In the genomic region with DNA sequence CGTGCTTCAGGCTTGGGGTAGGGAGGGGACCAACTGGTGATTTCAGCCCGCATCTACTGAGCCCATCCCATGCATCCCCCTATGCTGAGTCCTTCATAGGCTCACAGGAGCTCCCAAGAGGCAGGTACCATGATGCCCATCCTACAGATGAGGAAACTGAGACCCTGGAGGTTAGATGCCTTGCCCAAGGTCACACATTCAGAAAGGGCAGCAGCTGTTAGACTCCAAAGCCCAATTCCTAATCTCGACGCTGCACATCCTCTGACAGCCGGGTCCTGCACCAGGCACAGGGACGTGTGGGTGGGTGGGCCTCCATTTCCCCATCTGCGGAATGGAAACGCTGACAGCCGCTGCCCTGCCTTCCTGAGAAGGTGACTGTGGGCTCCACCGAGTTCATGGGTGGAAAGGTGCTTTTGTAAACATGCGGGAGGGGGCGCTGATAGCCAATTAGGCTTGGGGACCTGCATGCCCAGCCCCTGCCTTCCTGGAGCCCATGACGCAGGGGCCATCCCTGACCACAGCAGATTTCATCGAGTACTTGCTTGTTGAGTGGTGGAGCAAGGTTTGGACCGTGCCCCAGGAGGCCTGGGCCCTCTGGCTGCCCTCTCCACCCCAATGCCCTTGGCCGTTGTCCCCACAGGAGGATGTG, we compare ENCODE assay signal across 27 cellular contexts. TPM values are rescaled to one million over a fixed set of nuclear protein-coding genes. Genes with fewer than 3 reads are reported as not detected.
DNase-seq lines count a peak whose midpoint lies in the region; ATAC-seq, FAIRE-seq and TF ChIP-seq lines count a peak whose summit lies in the region.
"Had no signal": no experiment of that assay in that cellular context is flagged by ENCODE, and none has a peak within 500 bp of the region (broad histone marks: within the 10 kb centered on the region; RNA-seq: fewer than 3 reads in every experiment).

No MANE protein-coding gene starts in this region.

- no peaks in the 10 kb centered on the region for H3K36me3 ChIP-seq in aorta (ENCODE audit: control insufficient read depth in 1 of 2, insufficient read depth in 2 of 2, low read length in 1 of 2)
- H3K36me3 ChIP-seq: ascending aorta, BE2C, heart left ventricle, left lung, tibial artery had no signal

- no peak for ATAC-seq in aorta (ENCODE audit: low FRiP score)
- ATAC-seq: activated CD8-positive, alpha-beta T cell treated with anti-CD3 and anti-CD28 coated beads for 36 hours; heart left ventricle; left lung; stimulated activated naive CD8-positive, alpha-beta T cell treated with anti-CD3 and anti-CD28 coated beads, Interleukin-15, Interleukin-2, amounts not matched to agents 100 U/mL and 50 U/mL, for 24 hours had no signal

- H3K9me3 Mint-ChIP-seq in activated naive CD8-positive, alpha-beta T cell (ENCODE audit: low read depth): no peaks in the 10 kb centered on the region
- H3K9me3 Mint-ChIP-seq in activated naive CD8-positive, alpha-beta T cell treated with anti-CD3 and anti-CD28 coated beads for 36 hours: no peaks in the 10 kb centered on the region
- H3K9me3 Mint-ChIP-seq in brain: no peaks in the 10 kb centered on the region
- no peaks in the 10 kb centered on the region for H3K9me3 Mint-ChIP-seq in mesothelial cell of epicardium
- H3K9me3 Mint-ChIP-seq: activated CD8-positive, alpha-beta T cell treated with anti-CD3 and anti-CD28 coated beads for 36 hours; activated T-cell treated with anti-CD3 and anti-CD28 coated beads, Interleukin-2, amount 50 U/mL, for 24 hours had no signal

- H3K27me3 ChIP-seq in aorta (ENCODE audit: control insufficient read depth in 1 of 2, insufficient read depth in 2 of 2, low read length in 1 of 2): no peaks in the 10 kb centered on the region
- H3K27me3 ChIP-seq: BE2C had no signal

- WGBS in aorta, 2 donors: 83 to 86% methylated on average over 16 of the region's 16 CpGs

- no peaks in the 10 kb centered on the region for H3K9me3 ChIP-seq in aorta (ENCODE audit: control insufficient read depth, low read length)
- H3K9me3 ChIP-seq: ascending aorta, BE2C, heart left ventricle, left lung, tibial artery had no signal

- H3K36me3 Mint-ChIP-seq in activated naive CD8-positive, alpha-beta T cell: no peaks in the 10 kb centered on the region
- no peaks in the 10 kb centered on the region for H3K36me3 Mint-ChIP-seq in activated naive CD8-positive, alpha-beta T cell treated with anti-CD3 and anti-CD28 coated beads for 36 hours
- no peaks in the 10 kb centered on the region for H3K36me3 Mint-ChIP-seq in brain
- no peaks in the 10 kb centered on the region for H3K36me3 Mint-ChIP-seq in mesothelial cell of epicardium

- DNase-seq in activated naive CD8-positive, alpha-beta T cell treated with anti-CD3 and anti-CD28 coated beads for 36 hours: no peak
- DNase-seq in mesothelial cell of epicardium (ENCODE audit: low spot score in 2 of 2, unreplicated experiment in 2 of 2) (no peak), urothelium cell line (ENCODE audit: low spot score) (no peak), cerebellar cortex (ENCODE audit: low spot score) (no peak), aorta (no peak)
- DNase-seq in activated effector memory CD4-positive, alpha-beta T cell treated with Interleukin-2 at 50 U/mL for 16 hours: no peak
- DNase-seq: 8988T; activated CD8-positive, alpha-beta T cell treated with anti-CD3 and anti-CD28 coated beads for 36 hours; activated naive CD4-positive, alpha-beta T cell treated with Interleukin-2 at 50 U/mL for 16 hours; activated T-cell treated with anti-CD3 and anti-CD28 coated beads, Interleukin-2, amount 50 U/mL, for 24 hours; BE2C; heart left ventricle; KBM-7; left lung; NCI-H187; NCI-H446 treated with DMSO at 0.1 percent for 48 hours; NK-92 treated with Interleukin-12 subunit alpha and Interleukin-12 subunit beta, amount 100 ng/mL, for 24 hours; RPMI8226; stimulated activated CD4-positive, alpha-beta T cell treated with anti-CD3 and anti-CD28 coated beads, Interleukin-4, amount 100 ng/mL, for 1 hour; stimulated activated naive CD8-positive, alpha-beta T cell treated with anti-CD3 and anti-CD28 coated beads, Interleukin-15, Interleukin-2, amounts not matched to agents 100 U/mL and 50 U/mL, for 24 hours; T1000; tibial artery had no signal

- TF ChIP-seq CTCF in brain (conservative IDR thresholded peaks at IDR 0.05): no peak
- no peak for TF ChIP-seq CTCF in mesothelial cell of epicardium (IDR thresholded peaks at IDR 0.05; ENCODE audit: unreplicated experiment)

- no peak overlapping the region for H3K27ac ChIP-seq in aorta (ENCODE audit: low read depth in 1 of 2, low read length in 2 of 2)
- H3K27ac ChIP-seq: ascending aorta, left lung had no signal

- peaks cover 3% of the 10 kb centered on the region for H3K27me3 Mint-ChIP-seq in activated naive CD8-positive, alpha-beta T cell
- peaks cover 21% of the 10 kb centered on the region for H3K27me3 Mint-ChIP-seq in activated naive CD8-positive, alpha-beta T cell treated with anti-CD3 and anti-CD28 coated beads for 36 hours
- H3K27me3 Mint-ChIP-seq in brain (peaks cover 3% of the 10 kb centered on the region), mesothelial cell of epicardium (ENCODE audit: low read depth) (peaks cover 8% of the 10 kb centered on the region)

- no peak overlapping the region for H3K27ac Mint-ChIP-seq in activated naive CD8-positive, alpha-beta T cell
- H3K27ac Mint-ChIP-seq in activated naive CD8-positive, alpha-beta T cell treated with anti-CD3 and anti-CD28 coated beads for 36 hours: no peak overlapping the region
- H3K27ac Mint-ChIP-seq in brain (peak overlapping the region in 2 of 5 experiments; percentile 87 to 95), mesothelial cell of epicardium (no peak overlapping the region)
- H3K27ac Mint-ChIP-seq: activated CD8-positive, alpha-beta T cell treated with anti-CD3 and anti-CD28 coated beads for 36 hours; activated T-cell treated with anti-CD3 and anti-CD28 coated beads, Interleukin-2, amount 50 U/mL, for 24 hours had no signal

- no peak overlapping the region for H3K4me3 ChIP-seq in aorta (ENCODE audit: low read length in 2 of 2)
- H3K4me3 ChIP-seq: ascending aorta had no signal

- H3K4me1 ChIP-seq in aorta (ENCODE audit: control insufficient read depth in 1 of 2, insufficient read depth in 2 of 2, low read length in 2 of 2): no peaks in the 10 kb centered on the region
- H3K4me1 ChIP-seq: BE2C had no signal

- no peak for FAIRE-seq in urothelium cell line (lab: Jason Lieb, UNC)
- FAIRE-seq: endometrium, GM18507 had no signal

- H3K4me1 Mint-ChIP-seq in activated naive CD8-positive, alpha-beta T cell (ENCODE audit: low read depth): peaks cover 10% of the 10 kb centered on the region
- peaks cover 16% of the 10 kb centered on the region for H3K4me1 Mint-ChIP-seq in activated naive CD8-positive, alpha-beta T cell treated with anti-CD3 and anti-CD28 coated beads for 36 hours
- H3K4me1 Mint-ChIP-seq in brain (peaks cover 48% of the 10 kb centered on the region), mesothelial cell of epicardium (peaks cover 12% of the 10 kb centered on the region)

- intact Hi-C loops in aorta (cut with DNase I): no loop called here

- peak overlapping the region; percentile 47 for H3K4me3 Mint-ChIP-seq in activated naive CD8-positive, alpha-beta T cell
- no peak overlapping the region for H3K4me3 Mint-ChIP-seq in activated naive CD8-positive, alpha-beta T cell treated with anti-CD3 and anti-CD28 coated beads for 36 hours
- H3K4me3 Mint-ChIP-seq in brain (peak overlapping the region; percentile 43 to 91 (median 90)), mesothelial cell of epicardium (peak overlapping the region; percentile 78)
- H3K4me3 Mint-ChIP-seq: activated CD8-positive, alpha-beta T cell treated with anti-CD3 and anti-CD28 coated beads for 36 hours; activated T-cell treated with anti-CD3 and anti-CD28 coated beads, Interleukin-2, amount 50 U/mL, for 24 hours had no signal

RNA-seq across cellular contexts. Expression of a gene that starts 2.2 kb away (rescaled TPM):
- under 1 TPM; 0.37 to 0.58 TPM for total RNA-seq in activated naive CD8-positive, alpha-beta T cell treated with anti-CD3 and anti-CD28 coated beads for 36 hours
- 191 TPM for polyA plus RNA-seq in brain (ENCODE audit: insufficient read depth, low read depth, low replicate concordance)
- total RNA-seq in mesothelial cell of epicardium: 86.8 to 98.6 TPM (median 89.2 TPM) in 3 replicates
- total RNA-seq in aorta: 100 to 1,000 TPM in 1 of 2 donors, 1 to 10 TPM in 1; 9.3 to 114 TPM
- polyA plus RNA-seq in aorta: 1 to 10 TPM in 1 of 2 donors, under 1 TPM in 1; 0.43 to 2.1 TPM

RNA-seq across cellular contexts. Expression of a gene that starts 14.0 kb away (rescaled TPM):
- 10 to 100 TPM; 86.8 to 91.3 TPM for total RNA-seq in activated naive CD8-positive, alpha-beta T cell treated with anti-CD3 and anti-CD28 coated beads for 36 hours
- polyA plus RNA-seq in brain (ENCODE audit: insufficient read depth, low read depth, low replicate concordance): 167 TPM
- 152 to 157 TPM (median 155 TPM) in 3 replicates for total RNA-seq in mesothelial cell of epicardium
- total RNA-seq in aorta: 100 to 1,000 TPM in 1 of 2 donors, 10 to 100 TPM in 1; 82.3 to 117 TPM
- 10 to 100 TPM; 38.4 to 67.2 TPM for polyA plus RNA-seq in aorta

RNA-seq across cellular contexts. Expression of a gene that starts 45.4 kb away (rescaled TPM):
- total RNA-seq in activated naive CD8-positive, alpha-beta T cell treated with anti-CD3 and anti-CD28 coated beads for 36 hours: 10 to 100 TPM; 74.1 to 77.3 TPM
- polyA plus RNA-seq in brain (ENCODE audit: insufficient read depth, low read depth, low replicate concordance): 404 TPM
- 60.7 to 64.4 TPM (median 63.1 TPM) in 3 replicates for total RNA-seq in mesothelial cell of epicardium
- 10 to 100 TPM; 46.7 to 54.3 TPM for total RNA-seq in aorta
- 100 to 1,000 TPM; 164 to 278 TPM for polyA plus RNA-seq in aorta

RNA-seq across cellular contexts. Expression of a gene that starts 56.2 kb away (rescaled TPM):
- total RNA-seq in activated naive CD8-positive, alpha-beta T cell treated with anti-CD3 and anti-CD28 coated beads for 36 hours: not detected
- polyA plus RNA-seq in brain (ENCODE audit: insufficient read depth, low read depth, low replicate concordance) (not detected), aorta (1 to 10 TPM in 1 of 2 donors, under 1 TPM in 1; 0.90 to 5.6 TPM)
- total RNA-seq in mesothelial cell of epicardium (not detected in 3 replicates), aorta (1 to 10 TPM in 1 of 2 donors, under 1 TPM in 1; 0.84 to 1.1 TPM)
- total RNA-seq: activated CD8-positive, alpha-beta T cell treated with anti-CD3 and anti-CD28 coated beads for 36 hours; ascending aorta had no signal

Comparison
In these comparisons a context has a peak if more than half of its experiments do, and no peak if none do; other contexts are left out.
1. RNA of a gene that starts 2.2 kb away (total RNA-seq): 9.3 to 114 TPM in aorta and 86.8 to 98.6 TPM in mesothelial cell of epicardium; 0.37 to 0.58 TPM in activated naive CD8-positive, alpha-beta T cell treated with anti-CD3 and anti-CD28 coated beads for 36 hours; every median in the first group is over 4 times any median in the second.